ENCODE assay signal across 18 cellular contexts in the genomic region with DNA sequence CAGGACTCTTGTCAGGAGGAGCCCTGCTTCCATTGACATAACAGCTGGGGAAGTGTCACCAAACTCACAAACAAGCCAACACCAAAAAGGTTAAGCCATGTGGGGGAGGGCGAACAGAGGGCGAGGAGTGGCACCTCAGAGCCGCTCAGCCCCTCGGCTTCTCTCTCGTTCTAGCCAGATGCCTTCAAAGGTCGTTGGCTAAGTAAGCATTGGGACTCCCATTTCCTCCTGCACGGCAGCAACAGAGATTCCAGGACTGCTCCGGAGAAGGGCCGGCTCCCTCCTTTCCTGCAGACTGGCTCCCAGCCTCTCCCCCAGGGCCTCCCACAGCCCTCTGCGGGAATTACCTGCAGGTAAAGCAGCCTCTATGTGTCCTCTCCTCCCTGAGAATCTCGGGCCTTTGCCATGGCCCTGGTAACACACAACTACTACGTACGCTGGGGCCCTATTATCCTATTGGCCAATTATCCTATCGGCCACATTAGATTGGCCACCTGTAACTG. TPM values are rescaled to one million over a fixed set of nuclear protein-coding genes. Genes with fewer than 3 reads are reported as not detected.
DNase-seq lines count a peak whose midpoint lies in the region; ATAC-seq and TF ChIP-seq lines count a peak whose summit lies in the region.
"Had no signal": no experiment of that assay in that cellular context is flagged by ENCODE, and none has a peak within 500 bp of the region (broad histone marks: within the 10 kb centered on the region; RNA-seq: fewer than 3 reads in every experiment).

No MANE protein-coding gene starts in this region.

- H3K4me2 ChIP-seq in mesendoderm (ENCODE audit: low read length) = no peak overlapping the region

- H3K23ac ChIP-seq in mesendoderm (ENCODE audit: low read length) = no peak overlapping the region

- H3K9ac ChIP-seq in colonic mucosa (ENCODE audit: low read depth in 2 of 2, low read length in 2 of 2) = peak overlapping the region; percentile 26 to 35
- H3K9ac ChIP-seq in mesendoderm (ENCODE audit: low read length) = no peak overlapping the region

- 75 to 85% (median 81%) methylated on average over 14 of the region's 14 CpGs for WGBS in spleen, 5 donors
- no CpG with 5 or more reads among the region's 14 CpGs for WGBS in mesendoderm (ENCODE audit: extremely low coverage, insufficient coverage, low lambda C conversion rate)

- H3K36me3 ChIP-seq in colonic mucosa = no peaks in the 10 kb centered on the region
- H3K36me3 ChIP-seq in lower lobe of right lung = no peaks in the 10 kb centered on the region
- H3K36me3 ChIP-seq in spleen = no peaks in the 10 kb centered on the region
- H3K36me3 ChIP-seq in mesendoderm (ENCODE audit: control insufficient read depth, insufficient read depth, low read length) = no peaks in the 10 kb centered on the region
- H3K36me3 ChIP-seq: SJSA1 had no signal

- H3K79me2 ChIP-seq in mesendoderm (ENCODE audit: control insufficient read depth, insufficient read depth, low read length) = no peaks in the 10 kb centered on the region

- TF ChIP-seq CTCF in NB4 (IDR thresholded peaks at IDR 0.05; ENCODE audit: low read depth, low read length) (no peak), colonic mucosa (IDR thresholded peaks at IDR 0.05) (no peak), lower lobe of right lung (IDR thresholded peaks at IDR 0.05) (no peak), spleen (IDR thresholded peaks at IDR 0.05 in 8 of 11, conservative IDR thresholded peaks at IDR 0.05 in 3 of 11) (no peak)

- H2BK15ac ChIP-seq in mesendoderm (replicated peaks; ENCODE audit: low read depth) = no peak overlapping the region

- no peak overlapping the region for H4K8ac ChIP-seq in mesendoderm (ENCODE audit: low read depth, low read length)

- intact Hi-C loops in colonic mucosa (cut with DNase I) (no loop called here), lower lobe of right lung (cut with DNase I) (no loop called here), spleen (cut with DNase I; ENCODE audit: low total_unique reads) (no loop called here)

- no peak overlapping the region for H3K18ac ChIP-seq in mesendoderm (ENCODE audit: low read length)

- H3K4me3 ChIP-seq in NB4 (ENCODE audit: low read depth, low read length) = no peak overlapping the region
- no peak overlapping the region for H3K4me3 ChIP-seq in colonic mucosa
- no peak overlapping the region for H3K4me3 ChIP-seq in lower lobe of right lung
- no peak overlapping the region for H3K4me3 ChIP-seq in spleen
- no peak overlapping the region for H3K4me3 ChIP-seq in mesendoderm (ENCODE audit: low read length)
- H3K4me3 ChIP-seq: SJSA1 had no signal

- no peak for ATAC-seq in lower lobe of right lung
- ATAC-seq: stimulated activated naive CD8-positive, alpha-beta T cell treated with anti-CD3 and anti-CD28 coated beads, Interleukin-15, amount 100 ng/mL, for 72 hours had no signal

- H3K79me1 ChIP-seq in mesendoderm (ENCODE audit: low read length) = no peaks in the 10 kb centered on the region

- H3K9me3 ChIP-seq in colonic mucosa (no peaks in the 10 kb centered on the region), lower lobe of right lung (no peaks in the 10 kb centered on the region), spleen (peaks cover 0 to 11% (median 7%) of the 10 kb centered on the region in 8 donors)
- H3K9me3 ChIP-seq: SJSA1 had no signal

- no peak overlapping the region for H3K4ac ChIP-seq in mesendoderm (ENCODE audit: low read depth, low read length)

- DNase-seq in NB4 (ENCODE audit: low read depth) (peak; percentile 56), colonic mucosa (no peak), lower lobe of right lung (peak; percentile 25), spleen (peak; percentile 64), mesendoderm (no peak), NCI-H128 (lab: John Stamatoyannopoulos, UW; ENCODE audit: unreplicated experiment) (no peak), NCI-H524 (lab: John Stamatoyannopoulos, UW) (no peak)
- no peak for DNase-seq in NK-92 treated with Interleukin-12 subunit alpha and Interleukin-12 subunit beta, amount 100 ng/mL, for 24 hours (lab: John Stamatoyannopoulos, UW)
- DNase-seq: activated CD4-positive, alpha-beta T cell treated with anti-CD3 and anti-CD28 coated beads for 4 hours; activated CD8-positive, alpha-beta memory T cell treated with anti-CD3 and anti-CD28 coated beads, Interleukin-2, amount 50 U/mL, for 48 hours; activated naive CD4-positive, alpha-beta T cell treated with anti-CD3 and anti-CD28 coated beads for 36 hours; Calu3; Karpas-422; NCI-H146; NCI-H446 treated with DMSO at 0.1 percent for 48 hours; stimulated activated naive CD8-positive, alpha-beta T cell treated with anti-CD3 and anti-CD28 coated beads, Interleukin-15, amount 100 ng/mL, for 72 hours had no signal

- no peak overlapping the region for H2BK120ac ChIP-seq in mesendoderm (ENCODE audit: low read depth, low read length)

- no peak for TF ChIP-seq POLR2A in NB4 (IDR thresholded peaks at IDR 0.05; ENCODE audit: extremely low read depth, insufficient read length)
- no peak for TF ChIP-seq POLR2A in spleen (IDR thresholded peaks at IDR 0.05)

- no peak overlapping the region for H4K5ac ChIP-seq in mesendoderm (ENCODE audit: low read length)

- H2AK5ac ChIP-seq in mesendoderm (ENCODE audit: low read length) = no peak overlapping the region

- H3K56ac ChIP-seq in mesendoderm (ENCODE audit: low read length) = no peak overlapping the region

- H3K27ac ChIP-seq in colonic mucosa (peak overlapping the region; percentile 73), lower lobe of right lung (peak overlapping the region; percentile 67), spleen (peak overlapping the region in 7 of 8 donors; percentile 36 to 79 (median 65)), mesendoderm (ENCODE audit: low read depth, low read length) (no peak overlapping the region)

- H2BK5ac ChIP-seq in mesendoderm (ENCODE audit: low read length) = no peak overlapping the region

- H3K4me1 ChIP-seq in colonic mucosa (no peaks in the 10 kb centered on the region), lower lobe of right lung (peaks cover 24% of the 10 kb centered on the region), spleen (peaks cover 0 to 25% (median 7%) of the 10 kb centered on the region in 6 donors), mesendoderm (ENCODE audit: control insufficient read depth, low read depth, low read length) (no peaks in the 10 kb centered on the region)

- H3K27me3 ChIP-seq in colonic mucosa = no peaks in the 10 kb centered on the region
- no peaks in the 10 kb centered on the region for H3K27me3 ChIP-seq in lower lobe of right lung (ENCODE audit: low read depth)
- no peaks in the 10 kb centered on the region for H3K27me3 ChIP-seq in spleen (replicated peaks in 1 of 7)
- H3K27me3 ChIP-seq in mesendoderm (ENCODE audit: insufficient read depth, low read length, poor library complexity) = no peaks in the 10 kb centered on the region
- H3K27me3 ChIP-seq: SJSA1 had no signal

RNA-seq across cellular contexts. Expression of a gene that starts 52.1 kb away (rescaled TPM):
- 100 to 1,000 TPM in 1 of 2 donors, 10 to 100 TPM in 1; 23.0 to 104 TPM for total RNA-seq in colonic mucosa
- total RNA-seq in lower lobe of right lung = 248 TPM
- 100 to 1,000 TPM in 4 of 7 donors, not detected in 3; 223 to 404 (median 271) TPM for total RNA-seq in spleen
- polyA plus RNA-seq in spleen = not detected
- not detected for polyA plus RNA-seq in mesendoderm (2013, experiment 1 of 2)
- polyA plus RNA-seq in mesendoderm (2013, experiment 2 of 2) = not detected
- total RNA-seq: SJSA1 had no signal
- polyA plus RNA-seq: keratinocyte had no signal

Comparison
In these comparisons a context has a peak if more than half of its experiments do, and no peak if none do; other contexts are left out.
1. DNase-seq: peak in NB4 (single experiment), lower lobe of right lung (single experiment) and spleen (single experiment); none in colonic mucosa (single experiment), mesendoderm (single experiment), NK-92 treated with Interleukin-12 subunit alpha and Interleukin-12 subunit beta, amount 100 ng/mL, for 24 hours (single experiment), NCI-H128 (single experiment) and NCI-H524 (0 of 2).